ENCODE assay signal across 13 cellular contexts in genomic region chr1:40712405-40712944, GRCh38. TPM values are rescaled to one million over a fixed set of nuclear protein-coding genes. Genes with fewer than 3 reads are reported as not detected.
DNase-seq lines count a peak whose midpoint lies in the region; ATAC-seq and TF ChIP-seq lines count a peak whose summit lies in the region.
"Had no signal": no experiment of that assay in that cellular context is flagged by ENCODE, and none has a peak within 500 bp of the region (broad histone marks: within the 10 kb centered on the region; RNA-seq: fewer than 3 reads in every experiment).

No MANE protein-coding gene starts in this region.

- H3K9ac ChIP-seq in Loucy (ENCODE audit: low read depth, low read length, poor library complexity, severe bottlenecking) (peak overlapping the region; percentile 80), adipocyte (ENCODE audit: low read length) (peak overlapping the region; percentile 42)
- H3K9ac ChIP-seq: KMS-11 had no signal

- H3K9me3 ChIP-seq in Loucy (ENCODE audit: insufficient read depth, low read depth, low read length) (no peaks in the 10 kb centered on the region), adipocyte (ENCODE audit: control insufficient read depth, low read length) (no peaks in the 10 kb centered on the region), SJCRH30 (replicated peaks) (no peaks in the 10 kb centered on the region)

- H3K79me2 ChIP-seq in Loucy (ENCODE audit: insufficient read depth, low read length): peaks cover 96% of the 10 kb centered on the region

- H2AFZ ChIP-seq in Loucy (ENCODE audit: low read length): no peak overlapping the region

- 0 out of 2 replicates have a peak, but pooled peaks cover 5% of the 10 kb centered on the region for H3F3A ChIP-seq in Loucy (ENCODE audit: low read depth)

- H3K27me3 ChIP-seq in Loucy (ENCODE audit: insufficient read depth, low read length, poor library complexity, severe bottlenecking) (no peaks in the 10 kb centered on the region), adipocyte (replicated peaks; ENCODE audit: control insufficient read depth, insufficient read depth, low read length) (no peaks in the 10 kb centered on the region), SJCRH30 (no peaks in the 10 kb centered on the region)

- H3K9me2 ChIP-seq in Loucy (replicated peaks; ENCODE audit: low read depth, low read length): no peaks in the 10 kb centered on the region

- DNase-seq in CD14-positive monocyte (ENCODE audit: low spot score): no peak
- no peak for DNase-seq in adipocyte (ENCODE audit: low read depth)
- no peak for DNase-seq in naive B cell
- DNase-seq in SJCRH30: no peak
- DNase-seq: activated CD8-positive, alpha-beta memory T cell treated with anti-CD3 and anti-CD28 coated beads, Interleukin-2, amount 50 U/mL, for 4 hours; retina; SIG-M5; stimulated activated naive CD8-positive, alpha-beta T cell treated with anti-CD3 and anti-CD28 coated beads, Interleukin-15, amount 100 ng/mL, for 72 hours had no signal

- no peaks in the 10 kb centered on the region; the same call in 1 of the 2 replicates for H3K36me3 ChIP-seq in Loucy (ENCODE audit: insufficient read depth, low read length)
- H3K36me3 ChIP-seq in adipocyte (ENCODE audit: control insufficient read depth, insufficient read depth, low read length, severe bottlenecking): no peaks in the 10 kb centered on the region
- no peaks in the 10 kb centered on the region; the same call in none of the 2 replicates for H3K36me3 ChIP-seq in SJCRH30

- H3K27ac ChIP-seq in SJCRH30: no peak overlapping the region
- H3K27ac ChIP-seq: KMS-11 had no signal

- H3K4me1 ChIP-seq in Loucy (ENCODE audit: insufficient read depth, low read length, poor library complexity, severe bottlenecking) (peaks cover 55% of the 10 kb centered on the region), adipocyte (ENCODE audit: control insufficient read depth, insufficient read depth, low read length) (peaks cover 33% of the 10 kb centered on the region), SJCRH30 (peaks cover 27% of the 10 kb centered on the region)

- H3K9me3 Mint-ChIP-seq in CD14-positive monocyte (no peaks in the 10 kb centered on the region), naive B cell (peaks cover 0 to 1% (median 0%) of the 10 kb centered on the region in 7 donors)
- H3K9me3 Mint-ChIP-seq: stimulated activated naive CD8-positive, alpha-beta T cell treated with anti-CD3 and anti-CD28 coated beads, Interleukin-15, amount 100 ng/mL, for 72 hours had no signal

- TF ChIP-seq CTCF in CD14-positive monocyte (IDR thresholded peaks at IDR 0.05) (no peak), Loucy (conservative IDR thresholded peaks at IDR 0.05; ENCODE audit: low read length) (no peak)

- no peak for ATAC-seq in naive B cell (ENCODE audit: low read depth in 2 of 2)
- ATAC-seq in HG03280 (IDR thresholded peaks at IDR 0.05; ENCODE audit: unreplicated experiment): no peak
- ATAC-seq in HG03342 (IDR thresholded peaks at IDR 0.05; ENCODE audit: unreplicated experiment): no peak
- ATAC-seq in GM21717 (IDR thresholded peaks at IDR 0.05; ENCODE audit: unreplicated experiment): no peak

- peak overlapping the region; percentile 81 for H3K4me3 ChIP-seq in Loucy (ENCODE audit: low read length, poor library complexity, severe bottlenecking)
- no peak overlapping the region for H3K4me3 ChIP-seq in adipocyte (ENCODE audit: low read length)
- no peak overlapping the region for H3K4me3 ChIP-seq in SJCRH30

- no peaks in the 10 kb centered on the region for H3K27me3 Mint-ChIP-seq in CD14-positive monocyte (ENCODE audit: low read depth in 3 of 3)
- H3K27me3 Mint-ChIP-seq in naive B cell: no peaks in the 10 kb centered on the region
- H3K27me3 Mint-ChIP-seq: stimulated activated naive CD8-positive, alpha-beta T cell treated with anti-CD3 and anti-CD28 coated beads, Interleukin-15, amount 100 ng/mL, for 72 hours had no signal

- peaks cover 22% of the 10 kb centered on the region for H4K20me1 ChIP-seq in Loucy (ENCODE audit: insufficient read depth, low read length, poor library complexity, severe bottlenecking)

- H3K36me3 Mint-ChIP-seq in CD14-positive monocyte (peaks cover 12 to 22% of the 10 kb centered on the region in 2 donors), naive B cell (peaks cover 0 to 7% of the 10 kb centered on the region in 2 donors)

- peaks cover 71% of the 10 kb centered on the region for H3K4me1 Mint-ChIP-seq in CD14-positive monocyte
- H3K4me1 Mint-ChIP-seq in naive B cell: peaks cover 49 to 84% (median 62%) of the 10 kb centered on the region in 3 donors

- H3K4me2 ChIP-seq in Loucy (ENCODE audit: low read depth, low read length, poor library complexity, severe bottlenecking): peak overlapping the region; percentile 92

- H3K27ac Mint-ChIP-seq in CD14-positive monocyte: peak overlapping the region; percentile 93 to 95 (median 94)
- peak overlapping the region; percentile 73 to 99 (median 93) for H3K27ac Mint-ChIP-seq in naive B cell

- intact Hi-C loops in CD14-positive monocyte (cut with micrococcal nuclease): no loop called here

- H3K4me3 Mint-ChIP-seq in CD14-positive monocyte (no peak overlapping the region), naive B cell (peak overlapping the region; percentile 81 to 99 (median 94))

RNA-seq across cellular contexts. Expression of gene NFYC, which starts 21.0 kb away (rescaled TPM):
- polyA plus RNA-seq in CD14-positive monocyte (10 to 100 TPM; 61.2 to 68.2 TPM), naive B cell (ENCODE audit: low read depth in 6 of 6) (10 to 100 TPM; 60.3 to 95.4 (median 73.0) TPM)
- total RNA-seq in SJCRH30 (2014; rRNA removed; shearing (Covaris generic)): 52.8 and 55.6 TPM in 2 replicates

RNA-seq across cellular contexts. Expression of gene RIMS3, which starts 47.0 kb away (rescaled TPM):
- under 1 TPM; 0.15 to 0.26 TPM for polyA plus RNA-seq in CD14-positive monocyte
- polyA plus RNA-seq in naive B cell (ENCODE audit: low read depth in 6 of 6): 1 to 10 TPM in 5 of 6 donors, under 1 TPM in 1; 0.93 to 2.9 (median 1.8) TPM
- total RNA-seq in SJCRH30 (2014; rRNA removed; shearing (Covaris generic)): 10.0 and 12.7 TPM in 2 replicates

Comparison
In these comparisons a context has a peak if more than half of its experiments do, and no peak if none do; other contexts are left out.
1. H3K4me3 Mint-ChIP-seq: peak in naive B cell (8 of 8); none in CD14-positive monocyte (0 of 2).